10 cellular contexts compared by ENCODE assay signal in genomic region chr3:141371882-141372281, GRCh38. TPM values are rescaled to one million over a fixed set of nuclear protein-coding genes. Genes with fewer than 3 reads are reported as not detected.
DNase-seq lines count a peak whose midpoint lies in the region; ATAC-seq lines count a peak whose summit lies in the region.
"Had no signal": no experiment of that assay in that cellular context is flagged by ENCODE, and none has a peak within 500 bp of the region (broad histone marks: within the 10 kb centered on the region; RNA-seq: fewer than 3 reads in every experiment).

No MANE protein-coding gene starts in this region.

- no peaks in the 10 kb centered on the region for H3K9me3 Mint-ChIP-seq in activated T-cell treated with anti-CD3 and anti-CD28 coated beads, Interleukin-2, amount 50 U/mL, for 72 hours
- H3K9me3 Mint-ChIP-seq in stimulated activated effector memory CD8-positive, alpha-beta T cell treated with anti-CD3 and anti-CD28 coated beads, Interleukin-12 subunit alpha, Interleukin-12 subunit beta, amount 100 ng/mL, for 72 hours: no peaks in the 10 kb centered on the region

- peaks cover 0 to 2% of the 10 kb centered on the region in 2 donors for H3K36me3 Mint-ChIP-seq in activated T-cell treated with anti-CD3 and anti-CD28 coated beads, Interleukin-2, amount 50 U/mL, for 72 hours (ENCODE audit: insufficient read depth in 2 of 2)
- no peaks in the 10 kb centered on the region for H3K36me3 Mint-ChIP-seq in stimulated activated effector memory CD8-positive, alpha-beta T cell treated with anti-CD3 and anti-CD28 coated beads, Interleukin-12 subunit alpha, Interleukin-12 subunit beta, amount 100 ng/mL, for 72 hours

- H3K4me1 Mint-ChIP-seq in activated T-cell treated with anti-CD3 and anti-CD28 coated beads, Interleukin-2, amount 50 U/mL, for 72 hours (ENCODE audit: low read depth): peaks cover 74% of the 10 kb centered on the region
- peaks cover 42% of the 10 kb centered on the region for H3K4me1 Mint-ChIP-seq in stimulated activated effector memory CD8-positive, alpha-beta T cell treated with anti-CD3 and anti-CD28 coated beads, Interleukin-12 subunit alpha, Interleukin-12 subunit beta, amount 100 ng/mL, for 72 hours

- peak overlapping the region in 1 of 2 donors; percentile 55 for H3K4me3 Mint-ChIP-seq in activated T-cell treated with anti-CD3 and anti-CD28 coated beads, Interleukin-2, amount 50 U/mL, for 72 hours
- H3K4me3 Mint-ChIP-seq in stimulated activated effector memory CD8-positive, alpha-beta T cell treated with anti-CD3 and anti-CD28 coated beads, Interleukin-12 subunit alpha, Interleukin-12 subunit beta, amount 100 ng/mL, for 72 hours: peak overlapping the region; percentile 41

- ATAC-seq in activated T-cell treated with anti-CD3 and anti-CD28 coated beads, Interleukin-2, amount 50 U/mL, for 72 hours (replicated peaks in 1 of 2): peak; percentile 40 to 44
- ATAC-seq in GM21381 (IDR thresholded peaks at IDR 0.05; ENCODE audit: unreplicated experiment) (peak; percentile 32), HG03432 (IDR thresholded peaks at IDR 0.05; ENCODE audit: unreplicated experiment) (peak; percentile 42), GM19455 (IDR thresholded peaks at IDR 0.05; ENCODE audit: unreplicated experiment) (no peak)
- ATAC-seq in stimulated activated effector memory CD8-positive, alpha-beta T cell treated with anti-CD3 and anti-CD28 coated beads, Interleukin-12 subunit alpha, Interleukin-12 subunit beta, amount 100 ng/mL, for 72 hours: peak; percentile 64

- peak overlapping the region; percentile 50 for H3K27ac Mint-ChIP-seq in activated T-cell treated with anti-CD3 and anti-CD28 coated beads, Interleukin-2, amount 50 U/mL, for 72 hours
- H3K27ac Mint-ChIP-seq in stimulated activated effector memory CD8-positive, alpha-beta T cell treated with anti-CD3 and anti-CD28 coated beads, Interleukin-12 subunit alpha, Interleukin-12 subunit beta, amount 100 ng/mL, for 72 hours: peak overlapping the region; percentile 73

- peak; percentile 19 to 33 for DNase-seq in activated T-cell treated with anti-CD3 and anti-CD28 coated beads, Interleukin-2, amount 50 U/mL, for 72 hours
- no peak for DNase-seq in activated T-cell treated with anti-CD3 and anti-CD28 coated beads for 4 hours
- no peak for DNase-seq in stimulated activated effector memory CD8-positive, alpha-beta T cell treated with anti-CD3 and anti-CD28 coated beads, Interleukin-12 subunit alpha, Interleukin-12 subunit beta, amount 100 ng/mL, for 72 hours (ENCODE audit: low spot score in 2 of 2)
- no peak for DNase-seq in epidermal melanocyte (ENCODE audit: insufficient read length, low spot score)
- DNase-seq in stimulated activated CD8-positive, alpha-beta memory T cell treated with anti-CD3 and anti-CD28 coated beads, Interleukin-4, amount 100 ng/mL, for 48 hours: no peak
- DNase-seq: NCI-H187 treated with DMSO at 0.1 percent for 48 hours; stimulated activated CD4-positive, alpha-beta T cell treated with anti-CD3 and anti-CD28 coated beads, Interleukin-4, amount 100 ng/mL, for 24 hours had no signal

- no peaks in the 10 kb centered on the region for H3K27me3 Mint-ChIP-seq in activated T-cell treated with anti-CD3 and anti-CD28 coated beads, Interleukin-2, amount 50 U/mL, for 72 hours (ENCODE audit: low read depth)

RNA-seq across cellular contexts. Expression of gene ZBTB38, which starts 3.6 kb away (rescaled TPM):
- total RNA-seq in activated T-cell treated with anti-CD3 and anti-CD28 coated beads, Interleukin-2, amount 50 U/mL, for 72 hours: 10 to 100 TPM; 50.7 to 82.9 TPM

Comparison
In these comparisons a context has a peak if more than half of its experiments do, and no peak if none do; other contexts are left out.
1. DNase-seq: peak in activated T-cell treated with anti-CD3 and anti-CD28 coated beads, Interleukin-2, amount 50 U/mL, for 72 hours (2 of 2); none in activated T-cell treated with anti-CD3 and anti-CD28 coated beads for 4 hours (single experiment), stimulated activated effector memory CD8-positive, alpha-beta T cell treated with anti-CD3 and anti-CD28 coated beads, Interleukin-12 subunit alpha, Interleukin-12 subunit beta, amount 100 ng/mL, for 72 hours (0 of 2), epidermal melanocyte (single experiment) and stimulated activated CD8-positive, alpha-beta memory T cell treated with anti-CD3 and anti-CD28 coated beads, Interleukin-4, amount 100 ng/mL, for 48 hours (single experiment).